16 cellular contexts compared by ENCODE assay signal in the genomic region with DNA sequence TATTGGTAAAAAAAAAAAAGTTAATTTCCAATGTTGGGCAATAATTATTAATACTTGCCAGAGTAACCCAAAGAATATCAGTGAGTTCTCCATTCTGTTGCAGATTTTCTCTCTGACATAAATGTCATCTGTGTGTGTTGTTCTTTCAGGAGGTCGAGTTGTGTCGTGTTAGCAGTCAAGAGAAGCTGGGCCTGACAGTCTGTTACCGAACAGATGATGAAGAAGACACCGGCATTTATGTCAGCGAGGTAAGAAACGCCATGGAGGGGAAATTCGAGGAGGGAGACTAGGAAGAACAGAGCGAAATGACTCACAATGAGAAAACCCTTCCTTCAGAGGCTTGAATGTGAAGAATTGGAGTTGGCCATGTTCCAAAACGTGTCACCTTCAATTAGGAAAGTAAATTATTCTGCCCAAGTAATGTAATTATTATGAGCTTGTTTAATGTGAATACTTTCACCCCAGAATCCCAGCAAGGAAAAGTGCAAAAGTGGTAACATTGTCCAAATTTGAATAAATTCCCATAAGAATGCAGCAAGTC.
DNase-seq lines count a peak whose midpoint lies in the region; ATAC-seq and TF ChIP-seq lines count a peak whose summit lies in the region.
"Had no signal": no experiment of that assay in that cellular context is flagged by ENCODE, and none has a peak within 500 bp of the region (broad histone marks: within the 10 kb centered on the region; RNA-seq: fewer than 3 reads in every experiment).

No MANE protein-coding gene starts in this region.

- H3K36me3 ChIP-seq in SK-N-SH (replicated peaks in 1 of 2; ENCODE audit: control insufficient read depth in 1 of 2, insufficient read depth in 2 of 2, low read length in 1 of 2) = no peaks in the 10 kb centered on the region
- no peaks in the 10 kb centered on the region for H3K36me3 ChIP-seq in kidney epithelial cell (ENCODE audit: control insufficient read depth, insufficient read depth, low read length)
- no peaks in the 10 kb centered on the region for H3K36me3 ChIP-seq in Peyer's patch
- H3K36me3 ChIP-seq: cardiac muscle cell, gastrocnemius medialis had no signal

- TF ChIP-seq EP300 in SK-N-SH (IDR thresholded peaks at IDR 0.05; ENCODE audit: borderline replicate concordance in 1 of 2, low read depth in 1 of 2, low read length in 1 of 2) = peak in 1 of 2 experiments; percentile 20; a peak in 1 of 4 replicates

- CTCF ChIA-PET in SK-N-SH (lab: Yijun Ruan, JAX) = interaction anchor here (1.3 kb wide), 1 partner anchor 472 kb away, joined by 4 read pairs; no protein-coding TSS in a partner anchor

- H3K9me2 ChIP-seq in SK-N-SH = no peaks in the 10 kb centered on the region

- no peaks in the 10 kb centered on the region for H4K20me1 ChIP-seq in SK-N-SH (ENCODE audit: insufficient read depth)

- no peaks in the 10 kb centered on the region for H3K27me3 ChIP-seq in SK-N-SH (ENCODE audit: insufficient read depth)
- H3K27me3 ChIP-seq in kidney epithelial cell (ENCODE audit: control insufficient read depth, insufficient read depth, low read length) = no peaks in the 10 kb centered on the region
- no peaks in the 10 kb centered on the region for H3K27me3 ChIP-seq in Peyer's patch
- H3K27me3 ChIP-seq: cardiac muscle cell, gastrocnemius medialis had no signal

- no peak for TF ChIP-seq RAD21 in SK-N-SH (IDR thresholded peaks at IDR 0.05; ENCODE audit: low read length)

- no peak overlapping the region; a peak in 1 of 4 replicates for H3K27ac ChIP-seq in SK-N-SH (ENCODE audit: low read depth in 2 of 2, low read length in 1 of 2)
- H3K27ac ChIP-seq in Peyer's patch = no peak overlapping the region
- no peak overlapping the region for H3K27ac ChIP-seq in substantia nigra (ENCODE audit: low read depth, low read length, poor library complexity, severe bottlenecking)
- H3K27ac ChIP-seq: cardiac muscle cell, gastrocnemius medialis had no signal

- peak overlapping the region; percentile 67 for H2AFZ ChIP-seq in SK-N-SH (ENCODE audit: low read depth)

- H3K4me1 ChIP-seq in SK-N-SH (ENCODE audit: control insufficient read depth in 1 of 2, insufficient read depth in 2 of 2, low read depth in 1 of 2, low read length in 1 of 2) = no peaks in the 10 kb centered on the region; a peak in 2 of 4 replicates
- H3K4me1 ChIP-seq in Peyer's patch = no peaks in the 10 kb centered on the region
- H3K4me1 ChIP-seq: gastrocnemius medialis had no signal

- H3K9ac ChIP-seq in SK-N-SH = no peak overlapping the region

- POLR2A ChIA-PET in SK-N-SH (lab: Yijun Ruan, JAX) = no interaction called here

- DNase-seq in Daoy (ENCODE audit: low read depth) (peak; percentile 13), NCI-H1105 (lab: John Stamatoyannopoulos, UW) (peak; percentile 49), SK-N-SH (no peak), kidney epithelial cell (ENCODE audit: low read depth) (peak; percentile 5), Peyer's patch (no peak), substantia nigra (lab: John Stamatoyannopoulos, UW) (no peak)
- DNase-seq: activated CD4-positive, alpha-beta T cell treated with anti-CD3 and anti-CD28 coated beads for 4 hours; DMS53; erythroblast; gastrocnemius medialis; NCI-H345 had no signal

- TF ChIP-seq POLR2A in Peyer's patch (IDR thresholded peaks at IDR 0.05) = no peak

- no peaks in the 10 kb centered on the region for H3F3A ChIP-seq in SK-N-SH (replicated peaks; ENCODE audit: insufficient read depth)

- H3K4me2 ChIP-seq in SK-N-SH = peak overlapping the region; percentile 18; the same call in 1 of the 2 replicates

- no peaks in the 10 kb centered on the region for H3K9me3 ChIP-seq in SK-N-SH
- no peaks in the 10 kb centered on the region for H3K9me3 ChIP-seq in Peyer's patch
- H3K9me3 ChIP-seq: gastrocnemius medialis had no signal

- H3K4me3 ChIP-seq in SK-N-SH (ENCODE audit: low read depth in 2 of 2, low read length in 1 of 2) (no peak overlapping the region), kidney epithelial cell (ENCODE audit: low read depth, low read length) (no peak overlapping the region), Peyer's patch (no peak overlapping the region)
- H3K4me3 ChIP-seq: cardiac muscle cell, gastrocnemius medialis, K562 had no signal

- TF ChIP-seq CTCF in SK-N-SH (IDR thresholded peaks at IDR 0.05) = no peak
- TF ChIP-seq CTCF in kidney epithelial cell (IDR thresholded peaks at IDR 0.05; ENCODE audit: insufficient read depth, low read length, poor library complexity, severe bottlenecking) = no peak
- no peak for TF ChIP-seq CTCF in Peyer's patch (IDR thresholded peaks at IDR 0.05)

- WGBS in SK-N-SH (ENCODE audit: low lambda C conversion rate) = 39% methylated on average over 9 of the region's 9 CpGs

- ATAC-seq in GM21737 (IDR thresholded peaks at IDR 0.05; ENCODE audit: unreplicated experiment) (no peak), HG02852 (IDR thresholded peaks at IDR 0.05; ENCODE audit: unreplicated experiment) (no peak)
- ATAC-seq: activated T-helper 17 cell treated with anti-CD3 and anti-CD28 coated beads, Interleukin-2, amount 50 U/mL, for 72 hours; gastrocnemius medialis; K562 had no signal

- no peaks in the 10 kb centered on the region for H3K79me2 ChIP-seq in SK-N-SH (ENCODE audit: insufficient read depth)

TF ChIP-seq in SK-N-SH, 30 proteins besides CTCF, POLR2A, EP300 and RAD21:
- TF ChIP-seq, protein P1, sequence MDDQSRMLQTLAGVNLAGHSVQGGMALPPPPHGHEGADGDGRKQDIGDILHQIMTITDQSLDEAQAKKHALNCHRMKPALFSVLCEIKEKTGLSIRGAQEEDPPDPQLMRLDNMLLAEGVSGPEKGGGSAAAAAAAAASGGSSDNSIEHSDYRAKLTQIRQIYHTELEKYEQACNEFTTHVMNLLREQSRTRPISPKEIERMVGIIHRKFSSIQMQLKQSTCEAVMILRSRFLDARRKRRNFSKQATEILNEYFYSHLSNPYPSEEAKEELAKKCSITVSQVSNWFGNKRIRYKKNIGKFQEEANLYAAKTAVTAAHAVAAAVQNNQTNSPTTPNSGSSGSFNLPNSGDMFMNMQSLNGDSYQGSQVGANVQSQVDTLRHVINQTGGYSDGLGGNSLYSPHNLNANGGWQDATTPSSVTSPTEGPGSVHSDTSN (IDR thresholded peaks at IDR 0.05) = peak; percentile 87
- TF ChIP-seq TEAD4 (IDR thresholded peaks at IDR 0.05; ENCODE audit: borderline replicate concordance, insufficient read depth) = no peak
- TF ChIP-seq, protein P2, sequence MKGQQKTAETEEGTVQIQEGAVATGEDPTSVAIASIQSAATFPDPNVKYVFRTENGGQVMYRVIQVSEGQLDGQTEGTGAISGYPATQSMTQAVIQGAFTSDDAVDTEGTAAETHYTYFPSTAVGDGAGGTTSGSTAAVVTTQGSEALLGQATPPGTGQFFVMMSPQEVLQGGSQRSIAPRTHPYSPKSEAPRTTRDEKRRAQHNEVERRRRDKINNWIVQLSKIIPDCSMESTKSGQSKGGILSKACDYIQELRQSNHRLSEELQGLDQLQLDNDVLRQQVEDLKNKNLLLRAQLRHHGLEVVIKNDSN (IDR thresholded peaks at IDR 0.05; ENCODE audit: borderline replicate concordance, low read depth) = no peak
- TF ChIP-seq FOSL2 (IDR thresholded peaks at IDR 0.05; ENCODE audit: borderline replicate concordance, low read depth) = 0 out of 2 replicates have a peak, but pooled peaks have one; percentile 27
- 0 out of 2 replicates have a peak, but pooled peaks have one; percentile 28 for TF ChIP-seq JUND (IDR thresholded peaks at IDR 0.05)
- TF ChIP-seq NFIC (IDR thresholded peaks at IDR 0.05; ENCODE audit: borderline replicate concordance) = peak; percentile 88
- TF ChIP-seq SMC3 (IDR thresholded peaks at IDR 0.05; ENCODE audit: low read depth, low read length) = no peak

Comparison
In these comparisons a context has a peak if more than half of its experiments do, and no peak if none do; other contexts are left out.
1. DNase-seq: peak in Daoy (single experiment), NCI-H1105 (single experiment) and kidney epithelial cell (single experiment); none in SK-N-SH (single experiment), Peyer's patch (0 of 3) and substantia nigra (0 of 49).